12 cellular contexts compared by ENCODE assay signal in genomic region chr7:158268851-158269535, GRCh38.
"Had no signal": no experiment of that assay in that cellular context is flagged by ENCODE, and none has a peak within 500 bp of the region (broad histone marks: within the 10 kb centered on the region; RNA-seq: fewer than 3 reads in every experiment).

No MANE protein-coding gene starts in this region.

- H3K27ac ChIP-seq: breast epithelium, foreskin keratinocyte, heart right ventricle, right lobe of liver, thoracic aorta had no signal

- H3K9me3 ChIP-seq: heart right ventricle, right lobe of liver, thoracic aorta had no signal

- H3K36me3 ChIP-seq: breast epithelium, heart right ventricle, right lobe of liver, thoracic aorta had no signal

- DNase-seq: activated CD4-positive, alpha-beta T cell treated with anti-CD3 and anti-CD28 coated beads, Interleukin-2, amount 50 U/mL, for 4 hours; activated CD8-positive, alpha-beta memory T cell treated with anti-CD3 and anti-CD28 coated beads, Interleukin-2, amount 10 ng/mL, durations not matched to agents 7 days and 5 days; activated gamma-delta T cell; activated T-cell treated with anti-CD3 and anti-CD28 coated beads, Interleukin-2, amount 50 U/mL, for 24 hours; anterior cingulate cortex; foreskin keratinocyte; heart right ventricle; stimulated activated CD4-positive, alpha-beta T cell treated with anti-CD3 and anti-CD28 coated beads, Interleukin-4, amount 100 ng/mL, for 24 hours; T-helper 17 cell had no signal

- H3K4me1 ChIP-seq: breast epithelium, foreskin keratinocyte, heart right ventricle had no signal

- H3K27me3 ChIP-seq: breast epithelium, foreskin keratinocyte, right lobe of liver had no signal

- H3K4me3 ChIP-seq: breast epithelium, heart right ventricle, right lobe of liver, thoracic aorta had no signal
